In the genomic region with DNA sequence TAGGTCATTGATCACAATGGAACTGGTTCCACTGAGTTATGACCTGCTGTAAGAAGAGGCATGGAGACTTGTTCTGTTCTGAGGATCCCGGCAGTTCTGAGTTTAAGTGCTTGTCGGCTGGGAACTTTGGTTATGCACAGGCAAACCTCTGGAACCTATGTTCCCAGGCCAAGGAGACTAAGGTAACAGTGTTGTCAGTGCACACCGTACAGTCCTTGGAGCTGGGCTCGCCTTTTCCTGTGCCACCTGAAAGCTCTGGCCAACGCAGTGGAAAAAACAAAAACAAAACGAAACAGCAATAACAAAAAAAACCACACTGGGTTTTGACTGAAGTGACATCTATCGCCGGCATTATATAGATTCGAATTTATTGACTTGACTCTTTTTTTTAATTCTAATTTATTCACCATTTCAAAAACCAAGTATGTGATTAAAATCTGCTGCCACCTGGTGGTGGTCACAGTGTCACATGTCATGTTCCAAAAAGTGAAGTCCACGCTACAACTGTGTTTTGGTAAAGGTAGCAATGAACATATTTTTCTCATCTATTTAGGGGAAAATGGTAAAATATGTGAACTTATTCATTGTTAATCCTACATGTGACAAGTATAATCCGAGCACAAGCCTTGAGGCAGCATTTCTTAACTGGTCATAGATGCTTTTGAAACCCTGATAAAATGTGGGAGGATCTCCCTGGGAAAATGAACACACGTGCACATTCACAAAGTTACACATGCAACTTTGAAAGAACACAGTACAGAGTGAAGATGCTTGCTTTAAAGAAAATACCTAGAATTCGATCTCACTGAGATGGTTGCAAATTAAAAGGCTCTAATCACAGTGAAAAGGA, we compare ENCODE assay signal across 1 cellular context.
TF ChIP-seq lines count a peak whose summit lies in the region.

No MANE protein-coding gene starts in this region.

TF ChIP-seq in H1, 55 proteins besides CTCF, POLR2A, EP300 and RAD21 (continued from another document):
- TF ChIP-seq CREB1 (IDR thresholded peaks at IDR 0.05) = no peak
- no peak for TF ChIP-seq NANOG (IDR thresholded peaks at IDR 0.05; ENCODE audit: insufficient read depth, low read depth, low read length, poor library complexity, severe bottlenecking)
- TF ChIP-seq MAFK (IDR thresholded peaks at IDR 0.05; ENCODE audit: low read depth, low read length) = no peak
- no peak for TF ChIP-seq SIRT6 (IDR thresholded peaks at IDR 0.05; ENCODE audit: low read length)
